ENCODE assay signal across 8 cellular contexts in the genomic region with DNA sequence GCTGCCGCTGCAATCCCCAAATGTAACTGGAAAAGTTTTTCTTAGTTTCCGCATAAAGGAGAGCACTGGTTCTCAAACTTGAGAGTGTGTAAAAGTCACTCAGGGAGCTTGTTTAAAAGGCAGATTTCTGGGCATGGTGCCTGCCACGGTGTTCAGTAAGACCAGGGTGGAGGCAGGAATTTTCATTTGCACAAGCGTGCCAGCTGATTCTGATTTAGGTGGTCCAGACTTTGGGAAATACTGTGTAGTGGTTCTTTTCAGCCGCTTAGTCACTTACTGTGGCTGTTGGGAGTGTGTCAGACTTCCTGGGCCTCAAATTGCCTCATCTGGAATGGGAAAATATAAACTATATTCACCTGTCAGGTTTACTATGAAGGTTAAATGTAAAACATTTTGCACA. TPM values are rescaled to one million over a fixed set of nuclear protein-coding genes. Genes with fewer than 3 reads are reported as not detected.
A peak's percentile ranks its signal among the peaks of the same experiment; 100 is the strongest.
DNase-seq lines count a peak whose midpoint lies in the region; ATAC-seq and TF ChIP-seq lines count a peak whose summit lies in the region.

No MANE protein-coding gene starts in this region.

- H3K27me3 Mint-ChIP-seq in CD14-positive monocyte (ENCODE audit: low read depth in 3 of 3) (peaks cover 25 to 27% (median 26%) of the 10 kb centered on the region in 3 donors), nephron progenitor cell (ENCODE audit: low read depth, poor library complexity) (peaks cover 18% of the 10 kb centered on the region)

- H3K36me3 Mint-ChIP-seq in CD14-positive monocyte (no peaks in the 10 kb centered on the region), nephron progenitor cell (ENCODE audit: low read depth) (peaks cover 38% of the 10 kb centered on the region)

- H3K4me1 Mint-ChIP-seq in CD14-positive monocyte = peaks cover 14% of the 10 kb centered on the region
- H3K4me1 Mint-ChIP-seq in nephron progenitor cell = peaks cover 40% of the 10 kb centered on the region

- H3K4me3 Mint-ChIP-seq in CD14-positive monocyte (peak overlapping the region; percentile 90 to 94), nephron progenitor cell (peak overlapping the region; percentile 95)

- no peaks in the 10 kb centered on the region for H3K27me3 ChIP-seq in dorsolateral prefrontal cortex

- TF ChIP-seq CTCF in CD14-positive monocyte (IDR thresholded peaks at IDR 0.05) = no peak
- no peak for TF ChIP-seq CTCF in dorsolateral prefrontal cortex (IDR thresholded peaks at IDR 0.05 in 54 of 56, conservative IDR thresholded peaks at IDR 0.05 in 2 of 56; ENCODE audit: low read depth in 1 of 56, partially characterized antibody in 56 of 56)
- no peak for TF ChIP-seq CTCF in nephron progenitor cell (IDR thresholded peaks at IDR 0.05)

- H3K27ac Mint-ChIP-seq in CD14-positive monocyte = no peak overlapping the region
- peak overlapping the region; percentile 85 for H3K27ac Mint-ChIP-seq in nephron progenitor cell

- peak overlapping the region in 10 of 59 donors; percentile 3 to 82 (median 47) for H3K27ac ChIP-seq in dorsolateral prefrontal cortex

- intact Hi-C loops in CD14-positive monocyte (cut with micrococcal nuclease) (no loop called here), dorsolateral prefrontal cortex (cut with DNase I) (loop anchor here in 1 of 2 donors (10.0 kb wide), 1 partner anchor 94 kb away; no protein-coding TSS in a partner anchor)

- no peak for DNase-seq in CD14-positive monocyte (ENCODE audit: low spot score)
- DNase-seq in M059J (ENCODE audit: low read depth) = peak; percentile 74
- DNase-seq in dorsolateral prefrontal cortex = no peak
- DNase-seq in nephron progenitor cell = no peak
- DNase-seq in effector CD8-positive, alpha-beta T cell (lab: John Stamatoyannopoulos, UW) = no peak

- peak overlapping the region; percentile 55 to 99 (median 87) for H3K4me3 ChIP-seq in dorsolateral prefrontal cortex

- ATAC-seq in GM18517 (IDR thresholded peaks at IDR 0.05; ENCODE audit: unreplicated experiment) (no peak), HG02588 (IDR thresholded peaks at IDR 0.05; ENCODE audit: unreplicated experiment) (no peak), GM21360 (IDR thresholded peaks at IDR 0.05; ENCODE audit: unreplicated experiment) (no peak)

- H3K9me3 Mint-ChIP-seq in CD14-positive monocyte (peaks cover 0 to 2% (median 0%) of the 10 kb centered on the region in 7 donors), nephron progenitor cell (peaks cover 20% of the 10 kb centered on the region)

RNA-seq across cellular contexts. Expression of gene ARMC9, which starts 0.8 kb away (rescaled TPM):
- polyA plus RNA-seq in CD14-positive monocyte = under 1 TPM in 1 of 2 donors, not detected in 1; 0.27 TPM
- total RNA-seq in M059J (2014; rRNA removed; shearing (Covaris generic)) = 48.5 and 68.2 TPM in 2 replicates
- total RNA-seq in dorsolateral prefrontal cortex = 10 to 100 TPM; 18.3 to 77.0 (median 52.4) TPM
